14 cellular contexts compared by ENCODE assay signal in genomic region chrX:78513996-78514745, GRCh38.
DNase-seq lines count a peak whose midpoint lies in the region; ATAC-seq and TF ChIP-seq lines count a peak whose summit lies in the region.
"Had no signal": no experiment of that assay in that cellular context is flagged by ENCODE, and none has a peak within 500 bp of the region (broad histone marks: within the 10 kb centered on the region; RNA-seq: fewer than 3 reads in every experiment).

No MANE protein-coding gene starts in this region.

- H3K18ac ChIP-seq in H9 (ENCODE audit: insufficient read length, low read depth, low read length): peak overlapping the region; percentile 33

- H3K79me1 ChIP-seq in H9 (ENCODE audit: insufficient read depth, low read depth, low read length, poor library complexity, severe bottlenecking): no peaks in the 10 kb centered on the region

- no peaks in the 10 kb centered on the region for H4K20me1 ChIP-seq in H9 (ENCODE audit: control insufficient read depth, insufficient read depth, insufficient read length)
- H4K20me1 ChIP-seq: BLaER1 treated with 17β-estradiol and CSF1 and Interleukin-3, amounts not matched to agents 10 nM and 100 nM had no signal

- no peak overlapping the region for H2AFZ ChIP-seq in H9 (ENCODE audit: low read length)

- no peak overlapping the region for H4K91ac ChIP-seq in H9 (ENCODE audit: insufficient read length, low read depth, low read length)

- no peak overlapping the region for H2BK12ac ChIP-seq in H9 (ENCODE audit: insufficient read length, low read depth, low read length)

- H3K27ac Mint-ChIP-seq in CD8-positive, alpha-beta T cell: peak overlapping the region; percentile 84
- peak overlapping the region; percentile 95 to 98 (median 97) for H3K27ac Mint-ChIP-seq in H9
- peak overlapping the region; percentile 98 for H3K27ac Mint-ChIP-seq in activated naive CD8-positive, alpha-beta T cell

- no peaks in the 10 kb centered on the region for H3K23me2 ChIP-seq in H9 (ENCODE audit: insufficient read length, low read depth, low read length, poor library complexity, severe bottlenecking)

- H3K27me3 ChIP-seq in CD8-positive, alpha-beta T cell (ENCODE audit: insufficient read depth, low read length): no peaks in the 10 kb centered on the region
- no peaks in the 10 kb centered on the region for H3K27me3 ChIP-seq in H9 (ENCODE audit: insufficient read depth, low read length)

- no peak overlapping the region for H4K5ac ChIP-seq in H9 (ENCODE audit: insufficient read length, low read depth, low read length)

- no peak overlapping the region for H3K4me3 Mint-ChIP-seq in CD8-positive, alpha-beta T cell
- no peak overlapping the region for H3K4me3 Mint-ChIP-seq in H9
- peak overlapping the region; percentile 73 for H3K4me3 Mint-ChIP-seq in activated naive CD8-positive, alpha-beta T cell
- H3K4me3 Mint-ChIP-seq: naive B cell had no signal

- H3K9me3 Mint-ChIP-seq in CD8-positive, alpha-beta T cell: peaks cover 5% of the 10 kb centered on the region
- peaks cover 67 to 76% of the 10 kb centered on the region in 2 experiments for H3K9me3 Mint-ChIP-seq in H9
- H3K9me3 Mint-ChIP-seq in activated naive CD8-positive, alpha-beta T cell (ENCODE audit: low read depth): no peaks in the 10 kb centered on the region

- H3K36me3 ChIP-seq in CD8-positive, alpha-beta T cell (ENCODE audit: insufficient read depth, low read length): no peaks in the 10 kb centered on the region
- H3K36me3 ChIP-seq: BLaER1 treated with 17β-estradiol and CSF1 and Interleukin-3, amounts not matched to agents 10 nM and 100 nM had no signal

- POLR2A ChIA-PET in CD8-positive, alpha-beta T cell (lab: Charles Lee): no interaction called here

- no peak for DNase-seq in CD8-positive, alpha-beta T cell
- no peak for DNase-seq in H9
- DNase-seq in myocyte (ENCODE audit: low read depth): peak; percentile 10
- DNase-seq in SHP77 (lab: John Stamatoyannopoulos, UW): no peak
- DNase-seq: activated gamma-delta T cell, naive B cell, NCI-H2227 treated with DMSO at 0.1 percent for 48 hours, substantia nigra had no signal

- H2BK20ac ChIP-seq in H9 (ENCODE audit: low read depth, low read length, poor library complexity, severe bottlenecking): no peak overlapping the region

- H3K4me2 ChIP-seq in H9 (ENCODE audit: insufficient read depth, insufficient read length, low read length): peak overlapping the region; percentile 16
- H3K4me2 ChIP-seq: BLaER1 treated with 17β-estradiol and CSF1 and Interleukin-3, amounts not matched to agents 10 nM and 100 nM had no signal

- H3K4ac ChIP-seq in H9 (ENCODE audit: low read depth, low read length): no peak overlapping the region

- H3K4me1 Mint-ChIP-seq in CD8-positive, alpha-beta T cell (ENCODE audit: low read depth): peaks cover 33% of the 10 kb centered on the region
- H3K4me1 Mint-ChIP-seq in H9: peaks cover 30 to 32% of the 10 kb centered on the region in 2 experiments
- peaks cover 57% of the 10 kb centered on the region for H3K4me1 Mint-ChIP-seq in activated naive CD8-positive, alpha-beta T cell (ENCODE audit: low read depth)
- H3K4me1 Mint-ChIP-seq: naive B cell had no signal

- no peak overlapping the region for H3K56ac ChIP-seq in H9 (ENCODE audit: insufficient read length, low read depth, low read length)

- intact Hi-C loops in CD8-positive, alpha-beta T cell (cut with DNase I, micrococcal nuclease): loop anchor here (10.0 kb wide), 3 partner anchors 379 to 619 kb away; partner anchors contain the start of genes ATP7A (in 1 of the 2), COX7B (in 1 of the 2), MAGT1 (in 1 of the 2) and TAF9B (in 1 of the 2)

- no peak overlapping the region for H3K4me3 ChIP-seq in CD8-positive, alpha-beta T cell (ENCODE audit: low read depth, low read length)
- H3K4me3 ChIP-seq: BLaER1 treated with 17β-estradiol and CSF1 and Interleukin-3, amounts not matched to agents 10 nM and 100 nM had no signal

- H3K4me1 ChIP-seq in CD8-positive, alpha-beta T cell (ENCODE audit: insufficient read depth, low read length): peaks cover 20% of the 10 kb centered on the region
- peaks cover 7% of the 10 kb centered on the region; the same call in 1 of the 2 replicates for H3K4me1 ChIP-seq in H9 (ENCODE audit: insufficient read depth, low read length)

- H2AK5ac ChIP-seq in H9 (ENCODE audit: insufficient read length, low read length): no peak overlapping the region

- no CpG with 5 or more reads among the region's 4 CpGs for WGBS in H9 (ENCODE audit: extremely low coverage, insufficient read length, low lambda C conversion rate)

- TF ChIP-seq CTCF in CD8-positive, alpha-beta T cell (IDR thresholded peaks at IDR 0.05): no peak
- no peak for TF ChIP-seq CTCF in H9 (conservative IDR thresholded peaks at IDR 0.05)

- CTCF ChIA-PET in CD8-positive, alpha-beta T cell (lab: Charles Lee): no interaction called here

- H4K8ac ChIP-seq in H9 (replicated peaks; ENCODE audit: insufficient read length, low read depth, low read length): no peak overlapping the region

- no peak overlapping the region for H3K9ac ChIP-seq in H9 (ENCODE audit: extremely low read depth, insufficient read length, low read length)
- H3K9ac ChIP-seq: BLaER1 treated with 17β-estradiol and CSF1 and Interleukin-3, amounts not matched to agents 10 nM and 100 nM had no signal

- no peak overlapping the region; the same call in 1 of the 2 replicates for H3K14ac ChIP-seq in H9 (ENCODE audit: insufficient read depth, low read length)

- no peak overlapping the region for H2BK15ac ChIP-seq in H9 (ENCODE audit: low read depth, low read length)

- no peaks in the 10 kb centered on the region for H3K36me3 Mint-ChIP-seq in CD8-positive, alpha-beta T cell
- H3K36me3 Mint-ChIP-seq in H9 (ENCODE audit: insufficient read depth in 1 of 3, low read depth in 3 of 3): peaks cover 10 to 23% (median 20%) of the 10 kb centered on the region in 3 experiments
- H3K36me3 Mint-ChIP-seq in activated naive CD8-positive, alpha-beta T cell: no peaks in the 10 kb centered on the region
- H3K36me3 Mint-ChIP-seq: naive B cell had no signal

- no peak overlapping the region for H3K23ac ChIP-seq in H9 (ENCODE audit: insufficient read length, low read depth, low read length)

- peak overlapping the region; percentile 59 for H3T11ph ChIP-seq in H9 (ENCODE audit: low read length)

- no peaks in the 10 kb centered on the region for H3K27me3 Mint-ChIP-seq in CD8-positive, alpha-beta T cell (ENCODE audit: low read depth)
- H3K27me3 Mint-ChIP-seq in H9 (ENCODE audit: low read depth): no peaks in the 10 kb centered on the region
- H3K27me3 Mint-ChIP-seq in activated naive CD8-positive, alpha-beta T cell: no peaks in the 10 kb centered on the region
- H3K27me3 Mint-ChIP-seq: naive B cell had no signal

- H2BK5ac ChIP-seq in H9 (ENCODE audit: insufficient read length, low read length): no peak overlapping the region

- no peak overlapping the region for H3K27ac ChIP-seq in CD8-positive, alpha-beta T cell (ENCODE audit: low read depth, low read length)
- H3K27ac ChIP-seq in H9 (ENCODE audit: insufficient read length, low read depth, low read length): peak overlapping the region; percentile 98
- H3K27ac ChIP-seq: BLaER1 treated with 17β-estradiol and CSF1 and Interleukin-3, amounts not matched to agents 10 nM and 100 nM; HL-60 had no signal

- no peaks in the 10 kb centered on the region for H3K79me2 ChIP-seq in H9 (ENCODE audit: insufficient read depth, low read length)

- ATAC-seq in CD8-positive, alpha-beta T cell: no peak
- no peak for ATAC-seq in HG03565 (IDR thresholded peaks at IDR 0.05; ENCODE audit: unreplicated experiment)
- ATAC-seq in GM18867 (IDR thresholded peaks at IDR 0.05; ENCODE audit: unreplicated experiment): no peak
- ATAC-seq in HG02623 (IDR thresholded peaks at IDR 0.05; ENCODE audit: unreplicated experiment): no peak

- no peaks in the 10 kb centered on the region for H3K9me3 ChIP-seq in CD8-positive, alpha-beta T cell (ENCODE audit: low read length)
- no peaks in the 10 kb centered on the region for H3K9me3 ChIP-seq in H9 (ENCODE audit: control insufficient read depth, low read depth, low read length)

- H2BK120ac ChIP-seq in H9 (ENCODE audit: low read depth, low read length, poor library complexity, severe bottlenecking): peak overlapping the region; percentile 0
